Comparison of ENCODE assay signal across 8 cellular contexts in genomic region chr14:73463411-73463810, GRCh38. TPM values are rescaled to one million over a fixed set of nuclear protein-coding genes. Genes with fewer than 3 reads are reported as not detected.
DNase-seq lines count a peak whose midpoint lies in the region; ATAC-seq and TF ChIP-seq lines count a peak whose summit lies in the region.

No MANE protein-coding gene starts in this region.

- H3K27me3 ChIP-seq in heart right ventricle, result no peaks in the 10 kb centered on the region

- no peak for TF ChIP-seq CTCF in heart right ventricle (IDR thresholded peaks at IDR 0.05)

- peak; percentile 31 for DNase-seq in stimulated activated naive CD4-positive, alpha-beta T cell treated with Interleukin-2 at 50 U/mL for 16 hours (lab: John Stamatoyannopoulos, UW)
- no peak for DNase-seq in stimulated activated naive CD4-positive, alpha-beta T cell (lab: John Stamatoyannopoulos, UW)
- peak; percentile 7 for DNase-seq in activated T-helper 9 cell treated with anti-CD3 and anti-CD28 coated beads, Interleukin-2, amount 50 U/mL, for 16 hours (ENCODE audit: low read depth)
- peak; percentile 22 to 23 for DNase-seq in heart right ventricle
- peak; percentile 25 to 38 for DNase-seq in stimulated activated CD4-positive, alpha-beta T cell treated with anti-CD3 and anti-CD28 coated beads, Interleukin-4, amount 100 ng/mL, for 48 hours (ENCODE audit: low read depth in 2 of 2)
- no peak for DNase-seq in ecto neural progenitor cell (ENCODE audit: low spot score)
- no peak for DNase-seq in NCI-H1694 treated with DMSO at 0.1 percent for 48 hours (lab: John Stamatoyannopoulos, UW)

- no peaks in the 10 kb centered on the region for H3K36me3 ChIP-seq in heart right ventricle

- H3K4me1 ChIP-seq in heart right ventricle, result peaks cover 5 to 92% (median 53%) of the 10 kb centered on the region in 9 donors

- peak in 1 of 8 donors; percentile 49 for ATAC-seq in heart right ventricle
- no peak for ATAC-seq in HG03520 (IDR thresholded peaks at IDR 0.05; ENCODE audit: unreplicated experiment)

- 37 to 57% methylated on average over 5 of the region's 5 CpGs for WGBS in heart right ventricle, 2 donors

- H3K9me3 ChIP-seq in heart right ventricle, result no peaks in the 10 kb centered on the region

- intact Hi-C loops in heart right ventricle (cut with DNase I), result loop anchor here in 2 of 10 donors (5.0 to 10.0 kb wide), 3 partner anchors 36 to 326 kb away; partner anchors contain the start of gene PSEN1 (in 1 of the 2)

- H3K4me3 ChIP-seq in heart right ventricle, result peak overlapping the region in 1 of 10 donors; percentile 36

- H3K27ac ChIP-seq in heart right ventricle, result peak overlapping the region in 9 of 10 donors; percentile 23 to 89 (median 57)

RNA-seq across cellular contexts. Expression of gene NUMB, which starts 5.1 kb away (rescaled TPM):
- 10 to 100 TPM; 27.0 to 42.6 (median 33.3) TPM for total RNA-seq in heart right ventricle
- 10 to 100 TPM; 18.9 to 32.0 TPM for polyA plus RNA-seq in heart right ventricle

RNA-seq across cellular contexts. Expression of gene RIOX1, which starts 27.3 kb away (rescaled TPM):
- 1 to 10 TPM; 5.9 to 9.1 (median 7.6) TPM for total RNA-seq in heart right ventricle
- polyA plus RNA-seq in heart right ventricle, result 1 to 10 TPM; 4.3 to 5.4 TPM

Comparison
In these comparisons a context has a peak if more than half of its experiments do, and no peak if none do; other contexts are left out.
1. DNase-seq: peak in stimulated activated naive CD4-positive, alpha-beta T cell treated with Interleukin-2 at 50 U/mL for 16 hours (single experiment), activated T-helper 9 cell treated with anti-CD3 and anti-CD28 coated beads, Interleukin-2, amount 50 U/mL, for 16 hours (single experiment), heart right ventricle (2 of 2) and stimulated activated CD4-positive, alpha-beta T cell treated with anti-CD3 and anti-CD28 coated beads, Interleukin-4, amount 100 ng/mL, for 48 hours (2 of 2); none in stimulated activated naive CD4-positive, alpha-beta T cell (0 of 6), ecto neural progenitor cell (single experiment) and NCI-H1694 treated with DMSO at 0.1 percent for 48 hours (single experiment).